Comparison of ENCODE assay signal across 25 cellular contexts in the genomic region with DNA sequence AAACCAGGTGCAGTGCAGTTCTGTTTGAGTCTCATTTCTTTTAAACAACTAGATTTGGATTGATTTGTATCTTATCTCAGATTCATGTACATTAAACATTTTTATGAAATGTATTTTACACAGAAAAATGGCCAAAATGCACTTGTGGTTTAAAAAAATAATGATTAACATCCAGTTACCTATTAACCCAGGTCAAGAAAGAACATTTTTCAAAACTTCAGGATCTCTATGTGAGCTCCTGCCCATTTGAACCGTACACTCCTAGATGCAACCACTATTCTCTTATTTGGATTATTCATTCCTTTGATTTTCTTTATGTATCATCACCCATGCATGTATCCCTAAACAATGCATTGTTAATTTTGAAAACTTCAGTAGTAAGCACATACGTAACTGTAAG. TPM values are rescaled to one million over a fixed set of nuclear protein-coding genes. Genes with fewer than 3 reads are reported as not detected.
DNase-seq lines count a peak whose midpoint lies in the region; ATAC-seq, FAIRE-seq and TF ChIP-seq lines count a peak whose summit lies in the region.
"Had no signal": no experiment of that assay in that cellular context is flagged by ENCODE, and none has a peak within 500 bp of the region (broad histone marks: within the 10 kb centered on the region; RNA-seq: fewer than 3 reads in every experiment).

No MANE protein-coding gene starts in this region.

- no peaks in the 10 kb centered on the region for H3K9me2 ChIP-seq in hepatocyte (replicated peaks; ENCODE audit: insufficient read depth)
- H3K9me2 ChIP-seq: SK-N-SH had no signal

- peaks cover 40% of the 10 kb centered on the region for H3K36me3 Mint-ChIP-seq in CD4-positive, CD25-positive, alpha-beta regulatory T cell

- CTCF ChIA-PET in A549 (lab: Yijun Ruan, JAX): no interaction called here

- H3K9me3 ChIP-seq in A549 (no peaks in the 10 kb centered on the region), hepatocyte (ENCODE audit: low read depth) (no peaks in the 10 kb centered on the region), right lobe of liver (no peaks in the 10 kb centered on the region)
- no peaks in the 10 kb centered on the region for H3K9me3 ChIP-seq in CD4-positive, CD25-positive, alpha-beta regulatory T cell (ENCODE audit: control insufficient read depth in 2 of 2, low read length in 2 of 2)
- H3K9me3 ChIP-seq: BLaER1 treated with 17β-estradiol and CSF1 and Interleukin-3, amounts not matched to agents 10 nM and 100 nM; SK-N-SH had no signal

- H3K4me3 ChIP-seq in A549 (no peak overlapping the region), hepatocyte (no peak overlapping the region), right lobe of liver (no peak overlapping the region)
- no peak overlapping the region for H3K4me3 ChIP-seq in CD4-positive, CD25-positive, alpha-beta regulatory T cell (ENCODE audit: low read depth, low read length)
- H3K4me3 ChIP-seq: BLaER1 treated with 17β-estradiol and CSF1 and Interleukin-3, amounts not matched to agents 10 nM and 100 nM; GM23338; PC-9 had no signal

- peaks cover 16% of the 10 kb centered on the region for H4K20me1 ChIP-seq in hepatocyte (ENCODE audit: insufficient read depth, poor library complexity, severe bottlenecking)

- intact Hi-C loops in right lobe of liver (cut with DNase I): no loop called here

- no peak for TF ChIP-seq EP300 in A549 (IDR thresholded peaks at IDR 0.05)

- peaks cover 52% of the 10 kb centered on the region for H3K36me3 ChIP-seq in CD4-positive, CD25-positive, alpha-beta regulatory T cell (ENCODE audit: control insufficient read depth, insufficient read depth, low read length)
- H3K36me3 ChIP-seq in hepatocyte (replicated peaks; ENCODE audit: insufficient read depth, low read depth) (no peaks in the 10 kb centered on the region), right lobe of liver (peaks cover 0 to 12% (median 0%) of the 10 kb centered on the region in 4 donors)

- H3K27ac ChIP-seq in A549 (no peak overlapping the region), hepatocyte (no peak overlapping the region), right lobe of liver (peak overlapping the region in 1 of 3 donors; percentile 42)
- no peak overlapping the region for H3K27ac ChIP-seq in CD4-positive, CD25-positive, alpha-beta regulatory T cell (ENCODE audit: insufficient read depth, low read length, poor library complexity, severe bottlenecking)
- H3K27ac ChIP-seq: BLaER1 treated with 17β-estradiol and CSF1 and Interleukin-3, amounts not matched to agents 10 nM and 100 nM; KMS-11; PC-9; RWPE1 had no signal

- POLR2A ChIA-PET in A549 (lab: Yijun Ruan, JAX): no interaction called here

- H3K79me2 ChIP-seq in hepatocyte: peaks cover 54% of the 10 kb centered on the region

- no peak for TF ChIP-seq RAD21 in A549 (conservative IDR thresholded peaks at IDR 0.05 in 1 of 2, IDR thresholded peaks at IDR 0.05 in 1 of 2)

- no peaks in the 10 kb centered on the region for H3K9me3 Mint-ChIP-seq in CD4-positive, CD25-positive, alpha-beta regulatory T cell
- H3K9me3 Mint-ChIP-seq: GM23338 had no signal

- DNase-seq in A549 (ENCODE audit: low read depth in 1 of 2, low spot score in 1 of 2) (no peak), hepatocyte (ENCODE audit: low spot score) (no peak), right lobe of liver (no peak), frontal cortex (ENCODE audit: low spot score in 2 of 2) (no peak)
- no peak for DNase-seq in CD4-positive, CD25-positive, alpha-beta regulatory T cell
- DNase-seq in activated naive CD4-positive, alpha-beta T cell treated with Interleukin-2 at 50 U/mL for 16 hours: no peak
- no peak for DNase-seq in activated CD8-positive, alpha-beta memory T cell treated with anti-CD3 and anti-CD28 coated beads, Interleukin-2, amount 50 U/mL, for 48 hours
- DNase-seq: DMS53, GDM1, HCEC 1CT, IMR-90, NCI-H1105, NCI-H146, NCI-H2029, NCI-H2227 treated with DMSO at 0.1 percent for 48 hours, NCI-H510A treated with DMSO at 0.1 percent for 48 hours, NCI-H748 treated with DMSO at 0.1 percent for 48 hours, PC-9, SHP77 treated with DMSO at 0.1 percent for 48 hours, SK-N-SH had no signal

- H3K4me1 Mint-ChIP-seq in CD4-positive, CD25-positive, alpha-beta regulatory T cell: peaks cover 29 to 70% (median 44%) of the 10 kb centered on the region in 4 donors
- H3K4me1 Mint-ChIP-seq: GM23338 had no signal

- H3K4me1 ChIP-seq in A549 (peaks cover 10% of the 10 kb centered on the region), hepatocyte (ENCODE audit: insufficient read depth) (no peaks in the 10 kb centered on the region), right lobe of liver (peaks cover 0 to 21% (median 5%) of the 10 kb centered on the region in 4 donors)
- H3K4me1 ChIP-seq in CD4-positive, CD25-positive, alpha-beta regulatory T cell (ENCODE audit: control insufficient read depth, insufficient read depth, low read length, poor library complexity, severe bottlenecking): peaks cover 6% of the 10 kb centered on the region

- no peaks in the 10 kb centered on the region for H3K27me3 Mint-ChIP-seq in CD4-positive, CD25-positive, alpha-beta regulatory T cell

- ATAC-seq in A549 (no peak), right lobe of liver (peak; percentile 63 to 91 (median 78))
- ATAC-seq in CD4-positive, CD25-positive, alpha-beta regulatory T cell (ENCODE audit: low read depth in 2 of 2): no peak
- ATAC-seq: GM23338 had no signal

- TF ChIP-seq CTCF in A549 (IDR thresholded peaks at IDR 0.05): no peak
- no peak for TF ChIP-seq CTCF in hepatocyte (IDR thresholded peaks at IDR 0.05; ENCODE audit: poor library complexity)
- no peak for TF ChIP-seq CTCF in right lobe of liver (IDR thresholded peaks at IDR 0.05)

- H3K27ac Mint-ChIP-seq in CD4-positive, CD25-positive, alpha-beta regulatory T cell: peak overlapping the region; percentile 9 to 11 (median 11)
- H3K27ac Mint-ChIP-seq: GM23338 had no signal

- H3K4me3 Mint-ChIP-seq in CD4-positive, CD25-positive, alpha-beta regulatory T cell: no peak overlapping the region
- H3K4me3 Mint-ChIP-seq: GM23338 had no signal

- TF ChIP-seq POLR2A in A549 (IDR thresholded peaks at IDR 0.05; ENCODE audit: low read length): no peak
- TF ChIP-seq POLR2A in right lobe of liver (IDR thresholded peaks at IDR 0.05): no peak

- no peaks in the 10 kb centered on the region for H3K27me3 ChIP-seq in CD4-positive, CD25-positive, alpha-beta regulatory T cell (ENCODE audit: control insufficient read depth, insufficient read depth, low read length)
- no peaks in the 10 kb centered on the region for H3K27me3 ChIP-seq in hepatocyte
- H3K27me3 ChIP-seq in right lobe of liver: no peaks in the 10 kb centered on the region
- H3K27me3 ChIP-seq: BLaER1 treated with 17β-estradiol and CSF1 and Interleukin-3, amounts not matched to agents 10 nM and 100 nM had no signal

- H3K4me2 ChIP-seq in A549: peak overlapping the region; percentile 43; the same call in 2 of the 3 replicates
- peak overlapping the region; percentile 10 for H3K4me2 ChIP-seq in hepatocyte
- H3K4me2 ChIP-seq: BLaER1 treated with 17β-estradiol and CSF1 and Interleukin-3, amounts not matched to agents 10 nM and 100 nM; GM23338; KMS-11; PC-9; SK-N-SH had no signal

- 65% methylated on average over 2 of the region's 2 CpGs for WGBS in A549 (ENCODE audit: missing lambda C conversion rate)
- 82% methylated on average over 2 of the region's 2 CpGs for WGBS in hepatocyte (ENCODE audit: low lambda C conversion rate, missing lambda C conversion rate)
- 41% methylated on average over 2 of the region's 2 CpGs for WGBS in right lobe of liver (ENCODE audit: insufficient coverage, low coverage, low lambda C conversion rate, missing lambda C conversion rate)

- no peak overlapping the region for H2AFZ ChIP-seq in hepatocyte
- H2AFZ ChIP-seq: GM23338, PC-9 had no signal

- FAIRE-seq in A549 (lab: Jason Lieb, UNC) (no peak), frontal cortex (lab: Jason Lieb, UNC) (no peak)
- FAIRE-seq: HTR-8/SVneo had no signal

TF ChIP-seq in A549, 52 proteins besides CTCF, POLR2A, EP300 and RAD21 (continues in another document):
- TF ChIP-seq, protein P1, sequence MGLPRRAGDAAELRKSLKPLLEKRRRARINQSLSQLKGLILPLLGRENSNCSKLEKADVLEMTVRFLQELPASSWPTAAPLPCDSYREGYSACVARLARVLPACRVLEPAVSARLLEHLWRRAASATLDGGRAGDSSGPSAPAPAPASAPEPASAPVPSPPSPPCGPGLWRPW (IDR thresholded peaks at IDR 0.05): no peak
- TF ChIP-seq HEYL (CRISPR knock-in tag; IDR thresholded peaks at IDR 0.05) (no peak), RNF2 (IDR thresholded peaks at IDR 0.05; ENCODE audit: borderline replicate concordance, low read depth) (no peak), ZFP36 (IDR thresholded peaks at IDR 0.05; ENCODE audit: borderline replicate concordance, partially characterized antibody) (no peak), EHF (CRISPR knock-in tag; IDR thresholded peaks at IDR 0.05) (no peak), MAFK (IDR thresholded peaks at IDR 0.05; ENCODE audit: partially characterized antibody) (no peak), SMC3 (IDR thresholded peaks at IDR 0.05) (no peak), BHLHE40 (IDR thresholded peaks at IDR 0.05; ENCODE audit: low read depth, low read length) (no peak), FOXS1 (CRISPR knock-in tag; IDR thresholded peaks at IDR 0.05) (no peak), KDM5A (IDR thresholded peaks at IDR 0.05) (no peak)
- TF ChIP-seq, protein P2, sequence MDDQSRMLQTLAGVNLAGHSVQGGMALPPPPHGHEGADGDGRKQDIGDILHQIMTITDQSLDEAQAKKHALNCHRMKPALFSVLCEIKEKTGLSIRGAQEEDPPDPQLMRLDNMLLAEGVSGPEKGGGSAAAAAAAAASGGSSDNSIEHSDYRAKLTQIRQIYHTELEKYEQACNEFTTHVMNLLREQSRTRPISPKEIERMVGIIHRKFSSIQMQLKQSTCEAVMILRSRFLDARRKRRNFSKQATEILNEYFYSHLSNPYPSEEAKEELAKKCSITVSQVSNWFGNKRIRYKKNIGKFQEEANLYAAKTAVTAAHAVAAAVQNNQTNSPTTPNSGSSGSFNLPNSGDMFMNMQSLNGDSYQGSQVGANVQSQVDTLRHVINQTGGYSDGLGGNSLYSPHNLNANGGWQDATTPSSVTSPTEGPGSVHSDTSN (IDR thresholded peaks at IDR 0.05): no peak
- TF ChIP-seq, protein P3, sequence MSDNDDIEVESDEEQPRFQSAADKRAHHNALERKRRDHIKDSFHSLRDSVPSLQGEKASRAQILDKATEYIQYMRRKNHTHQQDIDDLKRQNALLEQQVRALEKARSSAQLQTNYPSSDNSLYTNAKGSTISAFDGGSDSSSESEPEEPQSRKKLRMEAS (IDR thresholded peaks at IDR 0.05): no peak

RNA-seq across cellular contexts. Expression of a gene that starts 22.6 kb away (rescaled TPM):
- polyA plus RNA-seq in A549 (2011; rRNA removed) (11.6 and 17.4 TPM in 2 replicates), A549 (2017; fragmentation: RNase III; extraction: RNeasy Plus Mini Kit Qiagen cat#74134 plus additional on column Dnase treatment) (18.3 to 24.9 TPM (median 18.6 TPM) in 3 replicates), hepatocyte (13.1 and 18.5 TPM in 2 replicates)
- 22.5 and 23.1 TPM in 2 replicates for polyA plus RNA-seq in A549 (2012; cell fraction: cytosol; rRNA removed)
- polyA plus RNA-seq in A549 (2012; cell fraction: nucleus; rRNA removed): 19.3 and 22.8 TPM in 2 replicates
- 13.1 and 15.2 TPM in 2 replicates for polyA minus RNA-seq in A549 (2011; rRNA and poly(A)+ RNA removed)
- 94.8 TPM for total RNA-seq in CD4-positive, CD25-positive, alpha-beta regulatory T cell
- polyA plus RNA-seq in CD4-positive, CD25-positive, alpha-beta regulatory T cell: 10 to 100 TPM; 62.1 to 92.9 (median 86.2) TPM
- total RNA-seq in hepatocyte (35.8 and 41.1 TPM in 2 replicates), right lobe of liver (10 to 100 TPM in 5 of 6 experiments, 1 to 10 TPM in 1; 9.3 to 17.5 (median 12.7) TPM), frontal cortex (77.9 TPM)

Comparison
In these comparisons a context has a peak if more than half of its experiments do, and no peak if none do; other contexts are left out.
1. ATAC-seq: peak in right lobe of liver (4 of 4); none in A549 (0 of 2) and CD4-positive, CD25-positive, alpha-beta regulatory T cell (0 of 2).